ENCODE assay signal across 2 cellular contexts in genomic region chr17:50949128-50950001, GRCh38.
TF ChIP-seq lines count a peak whose summit lies in the region.

No MANE protein-coding gene starts in this region.

TF ChIP-seq in GM12878, 131 proteins besides CTCF, POLR2A, EP300 and RAD21:
- no peak for TF ChIP-seq BMI1 (IDR thresholded peaks at IDR 0.05; ENCODE audit: borderline replicate concordance)
- TF ChIP-seq BCL11A (IDR thresholded peaks at IDR 0.05; ENCODE audit: low read depth, low read length), result no peak
- no peak for TF ChIP-seq CHD4 (IDR thresholded peaks at IDR 0.05)
- TF ChIP-seq SUPT20H (IDR thresholded peaks at IDR 0.05; ENCODE audit: borderline replicate concordance, control insufficient read depth, low read depth, low read length), result no peak
- no peak for TF ChIP-seq FOS (IDR thresholded peaks at IDR 0.05; ENCODE audit: borderline replicate concordance, extremely low read depth, insufficient read length)
- no peak for TF ChIP-seq MYC (IDR thresholded peaks at IDR 0.05; ENCODE audit: insufficient read depth, insufficient read length, insufficient replicate concordance, low read length, severe bottlenecking)
- TF ChIP-seq GABPA (IDR thresholded peaks at IDR 0.05; ENCODE audit: low read depth), result no peak
- TF ChIP-seq POLR2AphosphoS5 (IDR thresholded peaks at IDR 0.05; ENCODE audit: low read length), result no peak
- no peak for TF ChIP-seq SUZ12 (IDR thresholded peaks at IDR 0.05; ENCODE audit: unreplicated experiment)
- TF ChIP-seq TCF3 (IDR thresholded peaks at IDR 0.05; ENCODE audit: borderline replicate concordance, insufficient read depth, low read depth, low read length), result no peak
- no peak for TF ChIP-seq TCF12 (IDR thresholded peaks at IDR 0.05; ENCODE audit: low read depth, low read length)
- no peak for TF ChIP-seq HDGF (IDR thresholded peaks at IDR 0.05)
- no peak for TF ChIP-seq EGR1 (IDR thresholded peaks at IDR 0.05; ENCODE audit: borderline replicate concordance in 1 of 2, low read depth in 2 of 2, low read length in 2 of 2)
- no peak for TF ChIP-seq RCOR1 (conservative IDR thresholded peaks at IDR 0.05; ENCODE audit: low read depth, low read length)
- no peak for TF ChIP-seq EZH2 (IDR thresholded peaks at IDR 0.05; ENCODE audit: borderline replicate concordance, control insufficient read depth, low read depth, low read length)

TF ChIP-seq in liver, 16 proteins besides CTCF, POLR2A, EP300 and RAD21:
- TF ChIP-seq TAF1 (conservative IDR thresholded peaks at IDR 0.05) (no peak), GABPA (IDR thresholded peaks at IDR 0.05 in 1 of 2, conservative IDR thresholded peaks at IDR 0.05 in 1 of 2) (no peak)
TF ChIP-seq in liver: peak in this region for 0.
